27 cellular contexts compared by ENCODE assay signal in genomic region chrX:6679550-6679949, GRCh38.
"Had no signal": no experiment of that assay in that cellular context is flagged by ENCODE, and none has a peak within 500 bp of the region (broad histone marks: within the 10 kb centered on the region; RNA-seq: fewer than 3 reads in every experiment).

No MANE protein-coding gene starts in this region.

- H3K36me3 ChIP-seq: stomach, suprapubic skin, thoracic aorta, thyroid gland, tibial artery, tibial nerve, transverse colon, upper lobe of left lung, upper lobe of right lung, uterus, vagina had no signal

- H3K4me3 ChIP-seq: stomach, suprapubic skin, testis, thoracic aorta, thyroid gland, tibial artery, tibial nerve, transverse colon, upper lobe of left lung, upper lobe of right lung, uterus, vagina had no signal

- FAIRE-seq: urothelium cell line had no signal

- H3K9me3 ChIP-seq: stomach, suprapubic skin, testis, thoracic aorta, thyroid gland, tibial artery, tibial nerve, transverse colon, upper lobe of left lung, upper lobe of right lung, uterus, vagina had no signal

- H3K4me1 ChIP-seq: suprapubic skin, testis, thyroid gland, tibial artery, tibial nerve, upper lobe of left lung, upper lobe of right lung, uterus, vagina had no signal

- DNase-seq: stimulated activated CD4-positive, alpha-beta T cell treated with anti-CD3 and anti-CD28 coated beads, Interleukin-2, amount 100 ng/mL, for 48 hours; stimulated activated CD4-positive, alpha-beta T cell treated with anti-CD3 and anti-CD28 coated beads, Interleukin-4, amount 100 ng/mL, for 1 hour; stimulated activated CD4-positive, alpha-beta T cell treated with anti-CD3 and anti-CD28 coated beads, Interleukin-4, amount 100 ng/mL, for 24 hours; stimulated activated CD4-positive, alpha-beta T cell treated with anti-CD3 and anti-CD28 coated beads, Interleukin-4, amount 100 ng/mL, for 4 hours; stimulated activated CD8-positive, alpha-beta memory T cell treated with anti-CD3 and anti-CD28 coated beads, Interleukin-4, amount 100 ng/mL, for 48 hours; stimulated activated naive B cell treated with anti-CD40 and anti-IgM and Interleukin-4, amounts not matched to agents 10 μg/mL and 1 μg/mL and 100 μg/mL, for 72 hours; stimulated activated naive CD4-positive, alpha-beta T cell; stimulated activated naive CD4-positive, alpha-beta T cell treated with Interleukin-2 at 50 U/mL for 16 hours; stimulated activated naive CD8-positive, alpha-beta T cell treated with anti-CD3 and anti-CD28 coated beads, Interleukin-15, amount 100 ng/mL, for 72 hours; stimulated activated naive CD8-positive, alpha-beta T cell treated with anti-CD3 and anti-CD28 coated beads, Interleukin-15, Interleukin-2, amounts not matched to agents 100 U/mL and 50 U/mL, for 24 hours; stomach; substantia nigra; testis; thyroid gland; tibial artery; transverse colon; trophoblast cell; upper lobe of left lung; upper lobe of right lung; uterus had no signal

- ATAC-seq: stimulated activated effector memory CD8-positive, alpha-beta T cell treated with anti-CD3 and anti-CD28 coated beads, Interleukin-12 subunit alpha, Interleukin-12 subunit beta, amount 100 ng/mL, for 72 hours; stimulated activated memory B cell treated with anti-CD40 and anti-IgM and Interleukin-4, amounts not matched to agents 10 μg/mL and 1 μg/mL and 100 μg/mL, for 72 hours; stimulated activated naive B cell treated with anti-CD40 and anti-IgM and Interleukin-4, amounts not matched to agents 10 μg/mL and 1 μg/mL and 100 μg/mL, for 72 hours; stimulated activated naive CD8-positive, alpha-beta T cell treated with anti-CD3 and anti-CD28 coated beads, Interleukin-15, amount 100 ng/mL, for 72 hours; stimulated activated naive CD8-positive, alpha-beta T cell treated with anti-CD3 and anti-CD28 coated beads, Interleukin-15, Interleukin-2, amounts not matched to agents 100 U/mL and 50 U/mL, for 24 hours; upper lobe of right lung had no signal
